ENCODE assay signal across 17 cellular contexts in the genomic region with DNA sequence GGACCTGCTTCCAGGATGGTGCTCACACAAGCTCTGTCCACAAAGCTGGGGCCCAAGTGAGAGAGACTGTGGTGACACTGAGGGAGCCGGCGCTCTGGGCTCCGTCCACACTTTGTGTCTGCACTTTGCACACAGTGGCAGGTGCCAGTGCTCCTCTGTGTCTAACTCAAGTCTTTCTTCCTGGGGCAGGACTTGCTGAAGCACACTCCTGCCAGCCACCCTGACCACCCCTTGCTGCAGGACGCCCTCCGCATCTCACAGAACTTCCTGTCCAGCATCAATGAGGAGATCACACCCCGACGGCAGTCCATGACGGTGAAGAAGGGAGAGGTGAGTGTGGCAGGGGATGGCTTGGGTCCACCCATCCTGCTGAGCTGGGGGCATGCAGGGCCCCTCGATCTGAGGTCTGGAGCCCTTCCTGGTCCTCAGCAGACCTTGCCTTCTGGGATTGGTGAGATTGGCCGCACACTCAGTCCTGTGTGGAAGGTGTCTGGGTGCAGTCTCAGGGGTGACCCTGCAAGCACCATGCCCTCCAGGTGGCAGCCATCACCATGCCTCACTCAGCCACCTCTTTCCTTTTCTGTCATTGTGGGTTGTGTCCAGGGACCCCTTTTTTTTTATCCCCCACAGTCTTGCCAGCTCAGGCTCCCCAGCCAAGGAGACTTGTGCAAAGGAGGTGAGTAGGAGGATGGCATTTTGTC.
"Had no signal": no experiment of that assay in that cellular context is flagged by ENCODE, and none has a peak within 500 bp of the region (broad histone marks: within the 10 kb centered on the region; RNA-seq: fewer than 3 reads in every experiment).

No MANE protein-coding gene starts in this region.

- ATAC-seq: heart left ventricle, left cardiac atrium, sciatic nerve had no signal

- H3K4me3 Mint-ChIP-seq: activated CD4-positive, alpha-beta T cell treated with anti-CD3 and anti-CD28 coated beads, Interleukin-2, amount 10 ng/mL, durations not matched to agents 7 days and 5 days; activated naive CD8-positive, alpha-beta T cell treated with anti-CD3 and anti-CD28 coated beads, Interleukin-2, amount 10 ng/mL, durations not matched to agents 7 days and 5 days had no signal

- H3K9me3 Mint-ChIP-seq: activated CD4-positive, alpha-beta T cell treated with anti-CD3 and anti-CD28 coated beads, Interleukin-2, amount 10 ng/mL, durations not matched to agents 7 days and 5 days; activated naive CD8-positive, alpha-beta T cell treated with anti-CD3 and anti-CD28 coated beads, Interleukin-2, amount 10 ng/mL, durations not matched to agents 7 days and 5 days had no signal

- DNase-seq: activated CD4-positive, alpha-beta T cell treated with anti-CD3 and anti-CD28 coated beads, Interleukin-2, amount 10 ng/mL, durations not matched to agents 7 days and 5 days; activated CD4-positive, CD25-positive, alpha-beta regulatory T cell treated with anti-CD3 and anti-CD28 coated beads, Interleukin-2, amount 50 U/mL, for 72 hours; activated effector memory CD4-positive, alpha-beta T cell treated with anti-CD3 and anti-CD28 coated beads, Interleukin-2, amount 50 U/mL, for 16 hours; activated naive CD8-positive, alpha-beta T cell treated with anti-CD3 and anti-CD28 coated beads, Interleukin-2, amount 10 ng/mL, durations not matched to agents 7 days and 5 days; activated T-cell treated with anti-CD3 and anti-CD28 coated beads, Interleukin-2, amount 50 U/mL, for 48 hours; amniotic stem cell; heart left ventricle; islet precursor cell; left cardiac atrium; small intestine; stimulated activated CD4-positive, alpha-beta T cell treated with anti-CD3 and anti-CD28 coated beads, Interleukin-15, amount 100 ng/mL, for 24 hours; stimulated activated naive CD4-positive, alpha-beta T cell; T-helper 1 cell; upper lobe of left lung; WERI-Rb-1 had no signal

- H3K9me3 ChIP-seq: heart left ventricle, upper lobe of left lung had no signal

- H3K27ac Mint-ChIP-seq: activated CD4-positive, alpha-beta T cell treated with anti-CD3 and anti-CD28 coated beads, Interleukin-2, amount 10 ng/mL, durations not matched to agents 7 days and 5 days; activated naive CD8-positive, alpha-beta T cell treated with anti-CD3 and anti-CD28 coated beads, Interleukin-2, amount 10 ng/mL, durations not matched to agents 7 days and 5 days had no signal

- H3K27ac ChIP-seq: cardiac muscle cell, heart left ventricle, upper lobe of left lung, WERI-Rb-1 had no signal

- H3K4me3 ChIP-seq: cardiac muscle cell, heart left ventricle, upper lobe of left lung had no signal

- H3K27me3 ChIP-seq: cardiac muscle cell, heart left ventricle, upper lobe of left lung had no signal

- H3K27me3 Mint-ChIP-seq: activated CD4-positive, alpha-beta T cell treated with anti-CD3 and anti-CD28 coated beads, Interleukin-2, amount 10 ng/mL, durations not matched to agents 7 days and 5 days; activated naive CD8-positive, alpha-beta T cell treated with anti-CD3 and anti-CD28 coated beads, Interleukin-2, amount 10 ng/mL, durations not matched to agents 7 days and 5 days had no signal
